Comparison of ENCODE assay signal across 16 cellular contexts in genomic region chr1:17866451-17867029, GRCh38.
DNase-seq lines count a peak whose midpoint lies in the region; ATAC-seq and TF ChIP-seq lines count a peak whose summit lies in the region.
"Had no signal": no experiment of that assay in that cellular context is flagged by ENCODE, and none has a peak within 500 bp of the region (broad histone marks: within the 10 kb centered on the region; RNA-seq: fewer than 3 reads in every experiment).

No MANE protein-coding gene starts in this region.

- no peaks in the 10 kb centered on the region for H4K20me1 ChIP-seq in mammary epithelial cell (ENCODE audit: insufficient read depth, low read length)

- H3K79me2 ChIP-seq in mammary epithelial cell (ENCODE audit: insufficient read depth, low read length) (no peaks in the 10 kb centered on the region), mesendoderm (ENCODE audit: control insufficient read depth, insufficient read depth, low read length) (no peaks in the 10 kb centered on the region)

- H3K23ac ChIP-seq in mesendoderm (ENCODE audit: low read length), result no peak overlapping the region

- H3K4me3 Mint-ChIP-seq in glutamatergic neuron (ENCODE audit: unreplicated experiment), result no peak overlapping the region
- H3K4me3 Mint-ChIP-seq: CD8-positive, alpha-beta T cell had no signal

- H3K4me1 Mint-ChIP-seq in glutamatergic neuron (ENCODE audit: low read depth, unreplicated experiment), result peaks cover 9% of the 10 kb centered on the region

- H4K8ac ChIP-seq in mesendoderm (ENCODE audit: low read depth, low read length), result no peak overlapping the region

- H2BK5ac ChIP-seq in mesendoderm (ENCODE audit: low read length), result no peak overlapping the region

- 38% methylated on average over 4 of the region's 5 CpGs for WGBS in mammary epithelial cell (ENCODE audit: low coverage, missing lambda C conversion rate)
- whole genome bisulfite sequencing in mesendoderm (ENCODE audit: extremely low coverage, insufficient coverage, low lambda C conversion rate), result no CpG with 5 or more reads among the region's 5 CpGs

- peaks cover 3% of the 10 kb centered on the region for H3K9me3 Mint-ChIP-seq in glutamatergic neuron (ENCODE audit: unreplicated experiment)

- no TSS peak for BruUV-seq in mammary epithelial cell (replicated peaks; lab: Mats Ljungman, UMichigan)

- no peak overlapping the region for H3K27ac ChIP-seq in mammary epithelial cell (ENCODE audit: insufficient read depth, low read depth, low read length)
- no peak overlapping the region for H3K27ac ChIP-seq in mesendoderm (ENCODE audit: low read depth, low read length)
- no peak overlapping the region for H3K27ac ChIP-seq in Peyer's patch
- H3K27ac ChIP-seq: SJCRH30, tibial nerve had no signal

- no peak overlapping the region for H3K4ac ChIP-seq in mesendoderm (ENCODE audit: low read depth, low read length)

- TF ChIP-seq CTCF in AG09319 (IDR thresholded peaks at IDR 0.05; ENCODE audit: low read depth, low read length) (no peak), mammary epithelial cell (conservative IDR thresholded peaks at IDR 0.05 in 1 of 2, IDR thresholded peaks at IDR 0.05 in 1 of 2; ENCODE audit: extremely low read depth in 1 of 2, insufficient read depth in 1 of 2, low read depth in 1 of 2, low read length in 2 of 2) (no peak), glutamatergic neuron (IDR thresholded peaks at IDR 0.05; ENCODE audit: partially characterized antibody, unreplicated experiment) (no peak), Peyer's patch (IDR thresholded peaks at IDR 0.05) (no peak)

- peaks cover 14% of the 10 kb centered on the region for H3K36me3 Mint-ChIP-seq in glutamatergic neuron (ENCODE audit: unreplicated experiment)
- H3K36me3 Mint-ChIP-seq: CD8-positive, alpha-beta T cell; IgD-negative memory B cell had no signal

- dilution Hi-C loops in mammary epithelial cell (cut with HindIII; ENCODE audit: low sequenced_read_pairs), result no loop called here

- DNase-seq in AG09319 (ENCODE audit: extremely low read depth, low read depth) (peak; percentile 82), M059J (ENCODE audit: low read depth) (peak; percentile 95), mammary epithelial cell (peak; percentile 76), mesendoderm (peak; percentile 19), glutamatergic neuron (no peak), Peyer's patch (no peak)
- DNase-seq: activated CD4-positive, alpha-beta T cell treated with anti-CD3 and anti-CD28 coated beads, Interleukin-2, amount 50 U/mL, for 4 hours; activated naive CD4-positive, alpha-beta T cell treated with anti-CD3 and anti-CD28 coated beads, Interleukin-2, amount 50 U/mL, for 16 hours; CD8-positive, alpha-beta T cell; left colon; NCI-H345; SJCRH30 had no signal

- no peak overlapping the region for H3K56ac ChIP-seq in mesendoderm (ENCODE audit: low read length)

- H2BK120ac ChIP-seq in mesendoderm (ENCODE audit: low read depth, low read length), result no peak overlapping the region

- no peaks in the 10 kb centered on the region for H3K79me1 ChIP-seq in mesendoderm (ENCODE audit: low read length)

- no peak for ATAC-seq in HG03432 (IDR thresholded peaks at IDR 0.05; ENCODE audit: unreplicated experiment)
- ATAC-seq in HG03354 (IDR thresholded peaks at IDR 0.05; ENCODE audit: poor library complexity, severe bottlenecking, unreplicated experiment), result no peak
- ATAC-seq: CD8-positive, alpha-beta T cell; left colon had no signal

- H3K36me3 ChIP-seq in mammary epithelial cell (ENCODE audit: insufficient read depth, low read length) (no peaks in the 10 kb centered on the region), mesendoderm (ENCODE audit: control insufficient read depth, insufficient read depth, low read length) (no peaks in the 10 kb centered on the region), Peyer's patch (no peaks in the 10 kb centered on the region)
- H3K36me3 ChIP-seq: SJCRH30, tibial nerve had no signal

- no peak overlapping the region for H3K18ac ChIP-seq in mesendoderm (ENCODE audit: low read length)

- H2BK15ac ChIP-seq in mesendoderm (replicated peaks; ENCODE audit: low read depth), result no peak overlapping the region

- H3K27me3 ChIP-seq in mammary epithelial cell (ENCODE audit: insufficient read depth, low read length), result no peaks in the 10 kb centered on the region
- no peaks in the 10 kb centered on the region for H3K27me3 ChIP-seq in mesendoderm (ENCODE audit: insufficient read depth, low read length, poor library complexity)
- no peaks in the 10 kb centered on the region for H3K27me3 ChIP-seq in Peyer's patch
- H3K27me3 ChIP-seq: tibial nerve had no signal

- H3K4me3 ChIP-seq in mammary epithelial cell (replicated peaks in 1 of 3; ENCODE audit: insufficient read depth in 1 of 3, low read depth in 2 of 3, low read length in 3 of 3) (no peak overlapping the region), mesendoderm (ENCODE audit: low read length) (no peak overlapping the region), Peyer's patch (no peak overlapping the region)
- H3K4me3 ChIP-seq: SJCRH30, tibial nerve had no signal

- H3K4me1 ChIP-seq in mammary epithelial cell (ENCODE audit: insufficient read depth, low read length) (peaks cover 3% of the 10 kb centered on the region), mesendoderm (ENCODE audit: control insufficient read depth, low read depth, low read length) (no peaks in the 10 kb centered on the region), Peyer's patch (no peaks in the 10 kb centered on the region)
- H3K4me1 ChIP-seq: SJCRH30, tibial nerve had no signal

- H2AK5ac ChIP-seq in mesendoderm (ENCODE audit: low read length), result no peak overlapping the region

- H3K27me3 Mint-ChIP-seq in glutamatergic neuron (ENCODE audit: unreplicated experiment), result no peaks in the 10 kb centered on the region
- H3K27me3 Mint-ChIP-seq: IgD-negative memory B cell had no signal

- H3K9me3 ChIP-seq in mammary epithelial cell (replicated peaks; ENCODE audit: insufficient read depth, low read length) (peaks cover 2% of the 10 kb centered on the region), Peyer's patch (no peaks in the 10 kb centered on the region)
- H3K9me3 ChIP-seq: SJCRH30 had no signal

- no peak overlapping the region for H4K5ac ChIP-seq in mesendoderm (ENCODE audit: low read length)

- intact Hi-C loops in mammary epithelial cell (cut with micrococcal nuclease), result no loop called here

- in situ Hi-C loops in mammary epithelial cell (cut with MboI; ENCODE audit: low sequenced_read_pairs in 2 of 2), result no loop called here

- peak overlapping the region; percentile 49 for H2AFZ ChIP-seq in mammary epithelial cell (ENCODE audit: low read depth, low read length)

- H3K4me2 ChIP-seq in mammary epithelial cell (ENCODE audit: insufficient read depth, low read depth, low read length) (peak overlapping the region; percentile 18), mesendoderm (ENCODE audit: low read length) (no peak overlapping the region)

- H3K27ac Mint-ChIP-seq in glutamatergic neuron (ENCODE audit: unreplicated experiment), result no peak overlapping the region
- H3K27ac Mint-ChIP-seq: CD8-positive, alpha-beta T cell; IgD-negative memory B cell had no signal

- CTCF ChIA-PET in mammary epithelial cell (lab: Charles Lee; ENCODE audit: low non-redundant PET), result no interaction called here

- TF ChIP-seq POLR2A in Peyer's patch (IDR thresholded peaks at IDR 0.05), result no peak

- H3K9ac ChIP-seq in mammary epithelial cell (ENCODE audit: insufficient read depth, low read length) (no peak overlapping the region), mesendoderm (ENCODE audit: low read length) (no peak overlapping the region)

Comparison
In these comparisons a context has a peak if more than half of its experiments do, and no peak if none do; other contexts are left out.
1. DNase-seq: peak in AG09319 (single experiment), M059J (single experiment), mammary epithelial cell (single experiment) and mesendoderm (single experiment); none in glutamatergic neuron (single experiment) and Peyer's patch (0 of 3).